ENCODE assay signal across 8 cellular contexts in genomic region chrX:131821945-131822622, GRCh38.
A peak's percentile ranks its signal among the peaks of the same experiment; 100 is the strongest.
DNase-seq lines count a peak whose midpoint lies in the region; ATAC-seq, FAIRE-seq and TF ChIP-seq lines count a peak whose summit lies in the region.

No MANE protein-coding gene starts in this region.

- peak; percentile 57 for FAIRE-seq in GM19239 (lab: Jason Lieb, UNC)
- peak; percentile 87 for FAIRE-seq in colon (lab: Jason Lieb, UNC)

- H3K27me3 Mint-ChIP-seq in IgD-negative memory B cell: no peaks in the 10 kb centered on the region
- H3K27me3 Mint-ChIP-seq in activated T-helper 2 cell treated with anti-CD3 and anti-CD28 coated beads, Interferon-gamma antibody, Interleukin-2, Interleukin-4, amounts not matched to agents 10 μg/mL and 5 μg/mL and 100 μg/mL, durations not matched to agents 14 hours and 24 hours and 36 hours (ENCODE audit: low read depth): no peaks in the 10 kb centered on the region

- no peaks in the 10 kb centered on the region for H3K36me3 Mint-ChIP-seq in IgD-negative memory B cell
- H3K36me3 Mint-ChIP-seq in activated T-helper 2 cell treated with anti-CD3 and anti-CD28 coated beads, Interferon-gamma antibody, Interleukin-2, Interleukin-4, amounts not matched to agents 10 μg/mL and 5 μg/mL and 100 μg/mL, durations not matched to agents 14 hours and 24 hours and 36 hours (ENCODE audit: low read depth): peaks cover 44% of the 10 kb centered on the region

- peak; percentile 57 for TF ChIP-seq CTCF in psoas muscle (IDR thresholded peaks at IDR 0.05)

- H3K9me3 Mint-ChIP-seq in IgD-negative memory B cell: no peaks in the 10 kb centered on the region
- H3K9me3 Mint-ChIP-seq in activated T-helper 2 cell treated with anti-CD3 and anti-CD28 coated beads, Interferon-gamma antibody, Interleukin-2, Interleukin-4, amounts not matched to agents 10 μg/mL and 5 μg/mL and 100 μg/mL, durations not matched to agents 14 hours and 24 hours and 36 hours: no peaks in the 10 kb centered on the region

- H3K27me3 ChIP-seq in psoas muscle (ENCODE audit: insufficient read depth in 3 of 3, low read length in 2 of 3): no peaks in the 10 kb centered on the region

- WGBS in psoas muscle, 3 donors: 37 to 79% (median 79%) methylated on average over 22 of the region's 22 CpGs

- DNase-seq in GM19239 (ENCODE audit: insufficient read length, low spot score) (no peak), psoas muscle (peak; percentile 59 to 80), 8988T (no peak)
- no peak for DNase-seq in activated T-helper 2 cell treated with anti-CD3 and anti-CD28 coated beads, Interferon-gamma antibody, Interleukin-2, Interleukin-4, amounts not matched to agents 10 μg/mL and 5 μg/mL and 100 μg/mL, durations not matched to agents 14 hours and 24 hours and 36 hours (ENCODE audit: low spot score)

- peak overlapping the region; percentile 90 for H3K27ac ChIP-seq in psoas muscle

- H3K36me3 ChIP-seq in psoas muscle (ENCODE audit: insufficient read depth in 1 of 2, low read depth in 1 of 2): no peaks in the 10 kb centered on the region

- intact Hi-C loops in psoas muscle (cut with DNase I): no loop called here
- intact Hi-C loops in activated T-helper 2 cell treated with anti-CD3 and anti-CD28 coated beads, Interferon-gamma antibody, Interleukin-2, Interleukin-4, amounts not matched to agents 10 μg/mL and 5 μg/mL and 100 μg/mL, durations not matched to agents 14 hours and 24 hours and 36 hours (cut with micrococcal nuclease): no loop called here

- ATAC-seq in psoas muscle (peak; percentile 93 to 95 (median 94)), GM19455 (IDR thresholded peaks at IDR 0.05; ENCODE audit: unreplicated experiment) (no peak), HG03469 (IDR thresholded peaks at IDR 0.05; ENCODE audit: unreplicated experiment) (no peak)

- peak overlapping the region; percentile 69 for H3K4me3 ChIP-seq in psoas muscle

- H3K27ac Mint-ChIP-seq in IgD-negative memory B cell: peak overlapping the region; percentile 89 to 100 (median 99)
- no peak overlapping the region for H3K27ac Mint-ChIP-seq in activated T-helper 2 cell treated with anti-CD3 and anti-CD28 coated beads, Interferon-gamma antibody, Interleukin-2, Interleukin-4, amounts not matched to agents 10 μg/mL and 5 μg/mL and 100 μg/mL, durations not matched to agents 14 hours and 24 hours and 36 hours

- H3K4me1 ChIP-seq in psoas muscle: no peaks in the 10 kb centered on the region

- H3K9me3 ChIP-seq in psoas muscle: no peaks in the 10 kb centered on the region

- peak overlapping the region; percentile 92 to 98 (median 96) for H3K4me3 Mint-ChIP-seq in IgD-negative memory B cell
- no peak overlapping the region for H3K4me3 Mint-ChIP-seq in activated T-helper 2 cell treated with anti-CD3 and anti-CD28 coated beads, Interferon-gamma antibody, Interleukin-2, Interleukin-4, amounts not matched to agents 10 μg/mL and 5 μg/mL and 100 μg/mL, durations not matched to agents 14 hours and 24 hours and 36 hours (ENCODE audit: low read depth)

- peaks cover 8 to 19% (median 16%) of the 10 kb centered on the region in 3 donors for H3K4me1 Mint-ChIP-seq in IgD-negative memory B cell
- H3K4me1 Mint-ChIP-seq in activated T-helper 2 cell treated with anti-CD3 and anti-CD28 coated beads, Interferon-gamma antibody, Interleukin-2, Interleukin-4, amounts not matched to agents 10 μg/mL and 5 μg/mL and 100 μg/mL, durations not matched to agents 14 hours and 24 hours and 36 hours (ENCODE audit: low read depth): peaks cover 22% of the 10 kb centered on the region

Comparison
In these comparisons a context has a peak if more than half of its experiments do, and no peak if none do; other contexts are left out.
1. DNase-seq: peak in psoas muscle (2 of 2); none in GM19239 (single experiment), activated T-helper 2 cell treated with anti-CD3 and anti-CD28 coated beads, Interferon-gamma antibody, Interleukin-2, Interleukin-4, amounts not matched to agents 10 μg/mL and 5 μg/mL and 100 μg/mL, durations not matched to agents 14 hours and 24 hours and 36 hours (single experiment) and 8988T (single experiment).
2. ATAC-seq: peak in psoas muscle (4 of 4); none in GM19455 (single experiment) and HG03469 (single experiment).